ENCODE assay signal across 2 cellular contexts in genomic region chr17:38691154-38691553, GRCh38.
TF ChIP-seq lines count a peak whose summit lies in the region.

No MANE protein-coding gene starts in this region.

TF ChIP-seq in HepG2, 621 proteins besides CTCF, POLR2A, EP300 and RAD21 (continues in another document):
- TF ChIP-seq CEBPB (IDR thresholded peaks at IDR 0.05; ENCODE audit: borderline replicate concordance, low read depth, low read length) (no peak), REXO4 (CRISPR knock-in tag; IDR thresholded peaks at IDR 0.05; ENCODE audit: borderline replicate concordance) (no peak), HDAC1 (CRISPR knock-in tag; IDR thresholded peaks at IDR 0.05) (no peak), MBD4 (IDR thresholded peaks at IDR 0.05; ENCODE audit: borderline replicate concordance, low read length) (no peak), HMG20A (CRISPR knock-in tag; IDR thresholded peaks at IDR 0.05; ENCODE audit: borderline replicate concordance) (peak; percentile 53; the same call in 1 of the 2 replicates), THAP11 (CRISPR knock-in tag; IDR thresholded peaks at IDR 0.05) (peak; percentile 67), PPARG (CRISPR knock-in tag; conservative IDR thresholded peaks at IDR 0.05) (peak; percentile 93), ZBTB25 (CRISPR knock-in tag; IDR thresholded peaks at IDR 0.05) (0 out of 2 replicates have a peak, but pooled peaks have one; percentile 46), XRCC5 (optimal IDR thresholded peaks at IDR 0.05; ENCODE audit: low read length) (peak; percentile 48), PATZ1 (CRISPR knock-in tag; IDR thresholded peaks at IDR 0.05) (peak; percentile 82), KDM2A (CRISPR knock-in tag; IDR thresholded peaks at IDR 0.05; ENCODE audit: borderline replicate concordance, low read depth) (peak; percentile 67; the same call in 1 of the 2 replicates), GABPA (IDR thresholded peaks at IDR 0.05; ENCODE audit: low read depth, low read length) (peak; percentile 17; the same call in 1 of the 2 replicates), GABPA (CRISPR knock-in tag; IDR thresholded peaks at IDR 0.05; ENCODE audit: low read depth) (peak; percentile 62; the same call in 1 of the 2 replicates), ATF2 (CRISPR knock-in tag; IDR thresholded peaks at IDR 0.05) (peak; percentile 49; the same call in 1 of the 2 replicates)
- TF ChIP-seq, protein P1, sequence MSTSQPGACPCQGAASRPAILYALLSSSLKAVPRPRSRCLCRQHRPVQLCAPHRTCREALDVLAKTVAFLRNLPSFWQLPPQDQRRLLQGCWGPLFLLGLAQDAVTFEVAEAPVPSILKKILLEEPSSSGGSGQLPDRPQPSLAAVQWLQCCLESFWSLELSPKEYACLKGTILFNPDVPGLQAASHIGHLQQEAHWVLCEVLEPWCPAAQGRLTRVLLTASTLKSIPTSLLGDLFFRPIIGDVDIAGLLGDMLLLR (CRISPR knock-in tag; IDR thresholded peaks at IDR 0.05): peak; percentile 29; the same call in 1 of the 2 replicates
- TF ChIP-seq, protein P2, sequence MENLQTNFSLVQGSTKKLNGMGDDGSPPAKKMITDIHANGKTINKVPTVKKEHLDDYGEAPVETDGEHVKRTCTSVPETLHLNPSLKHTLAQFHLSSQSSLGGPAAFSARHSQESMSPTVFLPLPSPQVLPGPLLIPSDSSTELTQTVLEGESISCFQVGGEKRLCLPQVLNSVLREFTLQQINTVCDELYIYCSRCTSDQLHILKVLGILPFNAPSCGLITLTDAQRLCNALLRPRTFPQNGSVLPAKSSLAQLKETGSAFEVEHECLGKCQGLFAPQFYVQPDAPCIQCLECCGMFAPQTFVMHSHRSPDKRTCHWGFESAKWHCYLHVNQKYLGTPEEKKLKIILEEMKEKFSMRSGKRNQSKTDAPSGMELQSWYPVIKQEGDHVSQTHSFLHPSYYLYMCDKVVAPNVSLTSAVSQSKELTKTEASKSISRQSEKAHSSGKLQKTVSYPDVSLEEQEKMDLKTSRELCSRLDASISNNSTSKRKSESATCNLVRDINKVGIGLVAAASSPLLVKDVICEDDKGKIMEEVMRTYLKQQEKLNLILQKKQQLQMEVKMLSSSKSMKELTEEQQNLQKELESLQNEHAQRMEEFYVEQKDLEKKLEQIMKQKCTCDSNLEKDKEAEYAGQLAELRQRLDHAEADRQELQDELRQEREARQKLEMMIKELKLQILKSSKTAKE (CRISPR knock-in tag; IDR thresholded peaks at IDR 0.05; ENCODE audit: borderline replicate concordance): peak; percentile 95

TF ChIP-seq in WTC11, 78 proteins besides CTCF, POLR2A, EP300 and RAD21:
- TF ChIP-seq, protein P3, sequence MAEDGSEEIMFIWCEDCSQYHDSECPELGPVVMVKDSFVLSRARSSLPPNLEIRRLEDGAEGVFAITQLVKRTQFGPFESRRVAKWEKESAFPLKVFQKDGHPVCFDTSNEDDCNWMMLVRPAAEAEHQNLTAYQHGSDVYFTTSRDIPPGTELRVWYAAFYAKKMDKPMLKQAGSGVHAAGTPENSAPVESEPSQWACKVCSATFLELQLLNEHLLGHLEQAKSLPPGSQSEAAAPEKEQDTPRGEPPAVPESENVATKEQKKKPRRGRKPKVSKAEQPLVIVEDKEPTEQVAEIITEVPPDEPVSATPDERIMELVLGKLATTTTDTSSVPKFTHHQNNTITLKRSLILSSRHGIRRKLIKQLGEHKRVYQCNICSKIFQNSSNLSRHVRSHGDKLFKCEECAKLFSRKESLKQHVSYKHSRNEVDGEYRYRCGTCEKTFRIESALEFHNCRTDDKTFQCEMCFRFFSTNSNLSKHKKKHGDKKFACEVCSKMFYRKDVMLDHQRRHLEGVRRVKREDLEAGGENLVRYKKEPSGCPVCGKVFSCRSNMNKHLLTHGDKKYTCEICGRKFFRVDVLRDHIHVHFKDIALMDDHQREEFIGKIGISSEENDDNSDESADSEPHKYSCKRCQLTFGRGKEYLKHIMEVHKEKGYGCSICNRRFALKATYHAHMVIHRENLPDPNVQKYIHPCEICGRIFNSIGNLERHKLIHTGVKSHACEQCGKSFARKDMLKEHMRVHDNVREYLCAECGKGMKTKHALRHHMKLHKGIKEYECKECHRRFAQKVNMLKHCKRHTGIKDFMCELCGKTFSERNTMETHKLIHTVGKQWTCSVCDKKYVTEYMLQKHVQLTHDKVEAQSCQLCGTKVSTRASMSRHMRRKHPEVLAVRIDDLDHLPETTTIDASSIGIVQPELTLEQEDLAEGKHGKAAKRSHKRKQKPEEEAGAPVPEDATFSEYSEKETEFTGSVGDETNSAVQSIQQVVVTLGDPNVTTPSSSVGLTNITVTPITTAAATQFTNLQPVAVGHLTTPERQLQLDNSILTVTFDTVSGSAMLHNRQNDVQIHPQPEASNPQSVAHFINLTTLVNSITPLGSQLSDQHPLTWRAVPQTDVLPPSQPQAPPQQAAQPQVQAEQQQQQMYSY (CRISPR knock-in tag; IDR thresholded peaks at IDR 0.05): 0 out of 2 replicates have a peak, but pooled peaks have one; percentile 51
- no peak for TF ChIP-seq STAT6 (CRISPR knock-in tag; conservative IDR thresholded peaks at IDR 0.05; ENCODE audit: low read depth)
- no peak for TF ChIP-seq CDX4 (CRISPR knock-in tag; IDR thresholded peaks at IDR 0.05; ENCODE audit: borderline replicate concordance)
- no peak for TF ChIP-seq JUN (CRISPR knock-in tag; IDR thresholded peaks at IDR 0.05)
- no peak for TF ChIP-seq E2F5 (CRISPR knock-in tag; IDR thresholded peaks at IDR 0.05)
- no peak for TF ChIP-seq TCF7 (CRISPR knock-in tag; IDR thresholded peaks at IDR 0.05; ENCODE audit: low read depth)
- TF ChIP-seq ZBTB21 (CRISPR knock-in tag; IDR thresholded peaks at IDR 0.05; ENCODE audit: borderline replicate concordance): no peak
